In genomic region chr7:46015107-46015868, GRCh38 we compare ENCODE assay signal across 10 cellular contexts.
DNase-seq lines count a peak whose midpoint lies in the region; FAIRE-seq lines count a peak whose summit lies in the region.
"Had no signal": no experiment of that assay in that cellular context is flagged by ENCODE, and none has a peak within 500 bp of the region (broad histone marks: within the 10 kb centered on the region; RNA-seq: fewer than 3 reads in every experiment).

No MANE protein-coding gene starts in this region.

- peak; percentile 57 for FAIRE-seq in frontal cortex (lab: Jason Lieb, UNC)

- DNase-seq in DMS53 (lab: John Stamatoyannopoulos, UW) (peak; percentile 87), NCI-H82 (lab: John Stamatoyannopoulos, UW) (peak; percentile 100), frontal cortex (ENCODE audit: low spot score in 2 of 2) (no peak), myocyte (ENCODE audit: low read depth) (peak; percentile 100), DMS153 treated with DMSO at 0.1 percent for 48 hours (lab: John Stamatoyannopoulos, UW; ENCODE audit: unreplicated experiment) (no peak), DMS114 treated with DMSO at 0.1 percent for 48 hours (lab: John Stamatoyannopoulos, UW; ENCODE audit: unreplicated experiment) (no peak), cerebellar nuclear complex (lab: John Stamatoyannopoulos, UW) (no peak), NCI-H345 treated with DMSO at 0.1 percent for 48 hours (lab: John Stamatoyannopoulos, UW; ENCODE audit: unreplicated experiment) (no peak)
- DNase-seq: CD8-positive, alpha-beta memory T cell; naive B cell had no signal

Comparison
In these comparisons a context has a peak if more than half of its experiments do, and no peak if none do; other contexts are left out.
1. DNase-seq: peak in DMS53 (single experiment), NCI-H82 (single experiment) and myocyte (single experiment); none in frontal cortex (0 of 2), DMS153 treated with DMSO at 0.1 percent for 48 hours (single experiment), DMS114 treated with DMSO at 0.1 percent for 48 hours (single experiment), cerebellar nuclear complex (0 of 2) and NCI-H345 treated with DMSO at 0.1 percent for 48 hours (single experiment).